Comparison of ENCODE assay signal across 21 cellular contexts in genomic region chr2:236496311-236496710, GRCh38.
"Had no signal": no experiment of that assay in that cellular context is flagged by ENCODE, and none has a peak within 500 bp of the region (broad histone marks: within the 10 kb centered on the region; RNA-seq: fewer than 3 reads in every experiment).

No MANE protein-coding gene starts in this region.

- ATAC-seq: K562, SK-N-SH treated with all-trans-retinoic acid at 6 μM for 48 hours had no signal

- H3K4me2 ChIP-seq: KMS-11 had no signal

- H3K36me3 Mint-ChIP-seq: IgD-negative memory B cell had no signal

- H3K27ac Mint-ChIP-seq: IgD-negative memory B cell had no signal

- H3K27ac ChIP-seq: HL-60, KMS-11 had no signal

- H3K4me3 ChIP-seq: K562 had no signal

- DNase-seq: Kasumi-1, MM.1S, NCI-H1092 treated with DMSO at 0.1 percent for 48 hours, NCI-H1436, NCI-H187, NCI-H2029, NCI-H2081 treated with DMSO at 0.1 percent for 48 hours, NCI-H2171, NCI-H226, NCI-H446, NCI-H510A, NCI-H524 treated with DMSO at 0.1 percent for 48 hours, NCI-H69, NCI-H774, Right ventricle myocardium superior, RPMI8226 had no signal

- H3K4me1 Mint-ChIP-seq: IgD-negative memory B cell had no signal

- H3K9ac ChIP-seq: KMS-11 had no signal

- H3K4me3 Mint-ChIP-seq: IgD-negative memory B cell had no signal
